In the genomic region with DNA sequence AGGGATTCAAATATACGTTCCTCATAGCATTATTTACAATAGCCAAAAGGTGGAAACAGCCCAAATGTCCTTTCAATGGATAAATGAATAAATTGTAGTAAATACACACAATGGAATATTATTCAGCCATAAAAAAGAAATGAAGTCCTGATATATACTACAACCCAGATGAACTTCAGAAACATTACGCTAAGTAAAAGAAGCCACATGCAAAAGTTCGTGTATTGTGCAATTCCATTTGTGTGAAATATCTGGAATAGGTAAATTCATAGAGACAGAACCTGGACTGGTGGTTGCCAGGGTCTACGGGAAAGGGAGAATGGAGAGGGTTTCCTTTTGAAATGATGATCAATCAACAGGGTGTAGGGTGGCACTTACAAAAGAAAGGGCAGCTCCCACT, we compare ENCODE assay signal across 3 cellular contexts.
TF ChIP-seq lines count a peak whose summit lies in the region.

No MANE protein-coding gene starts in this region.

TF ChIP-seq in A549, 52 proteins besides CTCF, POLR2A, EP300 and RAD21:
- TF ChIP-seq RNF2 (IDR thresholded peaks at IDR 0.05; ENCODE audit: borderline replicate concordance, low read depth) (no peak), CEBPB (IDR thresholded peaks at IDR 0.05) (peak; percentile 11 to 58; a peak in 2 of 4 replicates)

TF ChIP-seq in HEK293, 187 proteins besides CTCF, POLR2A, EP300 and RAD21:
- TF ChIP-seq ZNF473 (tag by site-specific recombination; IDR thresholded peaks at IDR 0.05) (no peak), ZNF529 (tag by site-specific recombination; IDR thresholded peaks at IDR 0.05; ENCODE audit: insufficient replicate concordance) (no peak), ZNF146 (tag by site-specific recombination; IDR thresholded peaks at IDR 0.05) (peak; percentile 61), ZNF843 (tag by site-specific recombination; IDR thresholded peaks at IDR 0.05) (no peak), ZNF24 (tag by site-specific recombination; IDR thresholded peaks at IDR 0.05) (no peak), ZNF175 (tag by site-specific recombination; IDR thresholded peaks at IDR 0.05) (no peak), TRIM28 (IDR thresholded peaks at IDR 0.05; ENCODE audit: borderline replicate concordance, low read length) (no peak)

TF ChIP-seq in H1, 55 proteins besides CTCF, POLR2A, EP300 and RAD21:
- no peak for TF ChIP-seq POU5F1 (IDR thresholded peaks at IDR 0.05; ENCODE audit: low read depth, low read length)
- 0 out of 2 replicates have a peak, but pooled peaks have one; percentile 7 for TF ChIP-seq CEBPB (IDR thresholded peaks at IDR 0.05; ENCODE audit: low read depth, low read length)
